20 cellular contexts compared by ENCODE assay signal in the genomic region with DNA sequence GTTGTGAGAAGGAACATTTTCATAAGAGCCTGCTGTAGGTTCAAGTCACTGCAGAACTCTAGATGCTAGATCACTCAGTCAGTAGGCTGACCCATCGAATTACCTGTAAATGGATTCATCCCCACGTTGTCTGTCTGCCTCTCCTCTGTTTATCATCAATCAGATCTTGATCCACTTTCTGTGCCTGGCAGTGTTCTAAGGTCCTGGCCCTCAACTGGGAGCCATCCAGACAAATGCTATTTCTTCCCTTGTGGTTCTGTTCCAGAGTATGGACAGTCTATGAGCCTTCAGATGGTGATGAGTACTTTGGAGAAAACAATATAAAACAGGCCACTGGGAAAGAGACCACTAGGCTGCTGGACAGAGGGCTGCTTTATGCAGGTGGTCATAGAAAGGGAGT.
"Had no signal": no experiment of that assay in that cellular context is flagged by ENCODE, and none has a peak within 500 bp of the region (broad histone marks: within the 10 kb centered on the region; RNA-seq: fewer than 3 reads in every experiment).

No MANE protein-coding gene starts in this region.

- DNase-seq: KBM-7, MV-4-11, NCI-H1048, NCI-H1105 treated with DMSO at 0.1 percent for 48 hours, NCI-H1417 treated with DMSO at 0.1 percent for 48 hours, NCI-H146, NCI-H1694 treated with DMSO at 0.1 percent for 48 hours, NCI-H1930, NCI-H2081, NCI-H2107, NCI-H2227 treated with DMSO at 0.1 percent for 48 hours, NCI-H524, NCI-H526 treated with DMSO at 0.1 percent for 48 hours, NCI-H748 treated with DMSO at 0.1 percent for 48 hours, Right ventricle myocardium superior, RPMI8226, SIG-M5, SK-N-SH, SW 1271 had no signal

- H3K36me3 ChIP-seq: SJSA1 had no signal

- H3K4me3 ChIP-seq: SJSA1 had no signal

- H3K4me1 ChIP-seq: SJSA1 had no signal

- H3K9ac ChIP-seq: SK-N-SH had no signal

- H3K27ac ChIP-seq: SJSA1 had no signal

- H3K4me2 ChIP-seq: SK-N-SH had no signal

- H3K9me3 ChIP-seq: SJSA1, SK-N-SH had no signal

- H3K27me3 ChIP-seq: SJSA1 had no signal
